24 cellular contexts compared by ENCODE assay signal in genomic region chr10:124245806-124246440, GRCh38.
DNase-seq lines count a peak whose midpoint lies in the region; ATAC-seq, FAIRE-seq and TF ChIP-seq lines count a peak whose summit lies in the region.
"Had no signal": no experiment of that assay in that cellular context is flagged by ENCODE, and none has a peak within 500 bp of the region (broad histone marks: within the 10 kb centered on the region; RNA-seq: fewer than 3 reads in every experiment).

No MANE protein-coding gene starts in this region.

- WGBS in liver, result 70% methylated on average over 11 of the region's 11 CpGs
- WGBS in HepG2 (ENCODE audit: low lambda C conversion rate), result 60% methylated on average over 1 of the region's 11 CpGs
- WGBS in right lobe of liver (ENCODE audit: insufficient coverage, low coverage, low lambda C conversion rate, missing lambda C conversion rate), result 58% methylated on average over 5 of the region's 11 CpGs
- WGBS in sigmoid colon, 2 donors, result 81 to 88% methylated on average over 11 of the region's 11 CpGs

- TF ChIP-seq CTCF in liver (IDR thresholded peaks at IDR 0.05; ENCODE audit: low read depth, low read length, missing input control) (no peak), HepG2 (CRISPR knock-in tag; IDR thresholded peaks at IDR 0.05) (no peak), right lobe of liver (IDR thresholded peaks at IDR 0.05) (no peak), sigmoid colon (IDR thresholded peaks at IDR 0.05) (no peak)

- H3K27me3 ChIP-seq in liver (ENCODE audit: control insufficient read depth in 4 of 4, insufficient read depth in 4 of 4, low read length in 3 of 4), result no peaks in the 10 kb centered on the region
- peaks cover 2 to 39% of the 10 kb centered on the region in 2 experiments; a peak in 3 of 5 replicates for H3K27me3 ChIP-seq in HepG2 (ENCODE audit: control insufficient read depth in 1 of 2, insufficient read depth in 2 of 2, low read length in 2 of 2)
- H3K27me3 ChIP-seq in right lobe of liver, result no peaks in the 10 kb centered on the region
- no peaks in the 10 kb centered on the region for H3K27me3 ChIP-seq in sigmoid colon
- H3K27me3 ChIP-seq: BE2C, SJSA1 had no signal

- H3K9me3 ChIP-seq in liver (ENCODE audit: control insufficient read depth in 4 of 4, low read length in 3 of 4) (no peaks in the 10 kb centered on the region), HepG2 (ENCODE audit: low read length) (no peaks in the 10 kb centered on the region), right lobe of liver (no peaks in the 10 kb centered on the region), sigmoid colon (no peaks in the 10 kb centered on the region)
- H3K9me3 ChIP-seq: BE2C, SJSA1 had no signal

- no peaks in the 10 kb centered on the region for H3K36me3 ChIP-seq in liver (ENCODE audit: control insufficient read depth in 4 of 4, insufficient read depth in 3 of 4, low read depth in 1 of 4, low read length in 3 of 4)
- no peaks in the 10 kb centered on the region for H3K36me3 ChIP-seq in HepG2 (replicated peaks in 1 of 2; ENCODE audit: control insufficient read depth in 1 of 2, insufficient read depth in 2 of 2, low read length in 2 of 2)
- no peaks in the 10 kb centered on the region for H3K36me3 ChIP-seq in right lobe of liver
- H3K36me3 ChIP-seq in sigmoid colon, result no peaks in the 10 kb centered on the region
- H3K36me3 ChIP-seq: BE2C, SJSA1 had no signal

- in situ Hi-C loops in HepG2 (cut with HindIII; ENCODE audit: extremely low pct_ligation_motif_present, low pct_unique_long_range_greater_than_20kb), result no loop called here

- BruUV-seq in HepG2 (replicated peaks; lab: Mats Ljungman, UMichigan), result no TSS peak

- ATAC-seq in HepG2 (no peak), right lobe of liver (peak; percentile 53 to 55 (median 55)), HG03439 (IDR thresholded peaks at IDR 0.05; ENCODE audit: unreplicated experiment) (no peak), HG02759 (IDR thresholded peaks at IDR 0.05; ENCODE audit: unreplicated experiment) (no peak)
- no peak for ATAC-seq in stimulated activated naive CD8-positive, alpha-beta T cell treated with anti-CD3 and anti-CD28 coated beads, Interleukin-15, Interleukin-2, amounts not matched to agents 100 U/mL and 50 U/mL, for 24 hours
- ATAC-seq: GM23338, Panc1 had no signal

- no peaks in the 10 kb centered on the region for H3K79me2 ChIP-seq in HepG2 (ENCODE audit: insufficient read depth, low read length)

- H3K9ac ChIP-seq in liver (ENCODE audit: low read depth in 1 of 2, low read length in 2 of 2) (no peak overlapping the region), HepG2 (ENCODE audit: insufficient read depth, low read depth, low read length) (no peak overlapping the region)

- H3K27ac ChIP-seq in liver (ENCODE audit: low read depth in 1 of 2, low read length in 2 of 2) (no peak overlapping the region), HepG2 (ENCODE audit: extremely low read length, insufficient read depth, low read length) (no peak overlapping the region), right lobe of liver (no peak overlapping the region), sigmoid colon (no peak overlapping the region)
- H3K27ac ChIP-seq: SJSA1 had no signal

- intact Hi-C loops in HepG2 (cut with micrococcal nuclease; ENCODE audit: unreplicated experiment) (no loop called here), right lobe of liver (cut with DNase I) (no loop called here), sigmoid colon (cut with DNase I) (no loop called here)

- no peak for FAIRE-seq in HepG2 (lab: Jason Lieb, UNC)
- FAIRE-seq: G401.6, GM12892 had no signal

- CTCF ChIA-PET in HepG2 (lab: Yijun Ruan, JAX; ENCODE audit: low intra/inter-chr PET ratio, low total read pairs), result no interaction called here

- no peak overlapping the region for H3K4me2 ChIP-seq in HepG2 (ENCODE audit: low read depth, low read length)
- H3K4me2 ChIP-seq: GM23338 had no signal

- H3K4me1 ChIP-seq in liver (ENCODE audit: control insufficient read depth in 4 of 4, insufficient read depth in 4 of 4, low read length in 3 of 4) (peaks cover 0 to 4% (median under 1%) of the 10 kb centered on the region in 4 donors), HepG2 (ENCODE audit: insufficient read depth, low read length) (peaks cover 8% of the 10 kb centered on the region; the same call in 1 of the 2 replicates), right lobe of liver (no peaks in the 10 kb centered on the region), sigmoid colon (no peaks in the 10 kb centered on the region)
- H3K4me1 ChIP-seq: SJSA1 had no signal

- H3K4me3 ChIP-seq in liver (ENCODE audit: low read depth in 1 of 3, low read length in 3 of 3), result no peak overlapping the region
- H3K4me3 ChIP-seq in HepG2 (replicated peaks in 1 of 3; ENCODE audit: insufficient read depth in 1 of 3, low read depth in 2 of 3, low read length in 3 of 3), result no peak overlapping the region
- H3K4me3 ChIP-seq in right lobe of liver, result no peak overlapping the region
- no peak overlapping the region for H3K4me3 ChIP-seq in sigmoid colon
- H3K4me3 ChIP-seq: GM23338, SJSA1 had no signal

- no peak overlapping the region for H2AFZ ChIP-seq in HepG2 (ENCODE audit: low read length)
- H2AFZ ChIP-seq: GM23338 had no signal

- TF ChIP-seq POLR2A in HepG2 (IDR thresholded peaks at IDR 0.05; ENCODE audit: insufficient read depth in 1 of 2, low read depth in 2 of 2, low read length in 2 of 2) (no peak), right lobe of liver (IDR thresholded peaks at IDR 0.05) (no peak), sigmoid colon (IDR thresholded peaks at IDR 0.05) (no peak)

- TF ChIP-seq EP300 in HepG2 (IDR thresholded peaks at IDR 0.05; ENCODE audit: low read depth in 2 of 2, low read length in 2 of 2), result no peak
- no peak for TF ChIP-seq EP300 in HepG2 (CRISPR knock-in tag; IDR thresholded peaks at IDR 0.05; ENCODE audit: borderline replicate concordance)
- no peak for TF ChIP-seq EP300 in sigmoid colon (IDR thresholded peaks at IDR 0.05)

- POLR2A ChIA-PET in HepG2 (lab: Yijun Ruan, JAX), result no interaction called here

- H4K20me1 ChIP-seq in HepG2 (ENCODE audit: insufficient read depth, low read length), result no peaks in the 10 kb centered on the region

- DNase-seq in HepG2 (ENCODE audit: low spot score) (no peak), right lobe of liver (peak in 1 of 3 donors; percentile 46), sigmoid colon (peak; percentile 58)
- no peak for DNase-seq in stimulated activated naive CD8-positive, alpha-beta T cell treated with anti-CD3 and anti-CD28 coated beads, Interleukin-15, Interleukin-2, amounts not matched to agents 100 U/mL and 50 U/mL, for 24 hours
- DNase-seq: BE2C; CD4-positive, CD25-positive, alpha-beta regulatory T cell; DMS 273 treated with DMSO at 0.1 percent for 48 hours; HCEC 1CT; KG1; NCI-H1105; NCI-H146; NCI-H2029; NCI-H226; NCI-H510A treated with DMSO at 0.1 percent for 48 hours; NCI-H748 treated with DMSO at 0.1 percent for 48 hours; NK-92 treated with Interleukin-12 subunit alpha and Interleukin-12 subunit beta, amount 100 ng/mL, for 24 hours had no signal

- no peak for TF ChIP-seq RAD21 in liver (IDR thresholded peaks at IDR 0.05)
- no peak for TF ChIP-seq RAD21 in HepG2 (CRISPR knock-in tag; IDR thresholded peaks at IDR 0.05)

TF ChIP-seq in liver, 16 proteins besides CTCF, POLR2A, EP300 and RAD21:
- TF ChIP-seq NR2F2 (IDR thresholded peaks at IDR 0.05) (peak; percentile 52), MAX (IDR thresholded peaks at IDR 0.05) (no peak)

TF ChIP-seq in HepG2, 621 proteins besides CTCF, POLR2A, EP300 and RAD21:
- no peak for TF ChIP-seq ETV5 (CRISPR knock-in tag; IDR thresholded peaks at IDR 0.05; ENCODE audit: borderline replicate concordance)
- no peak for TF ChIP-seq ZNF792 (CRISPR knock-in tag; IDR thresholded peaks at IDR 0.05)
- no peak for TF ChIP-seq ZBTB10 (CRISPR knock-in tag; IDR thresholded peaks at IDR 0.05; ENCODE audit: borderline replicate concordance)
- no peak for TF ChIP-seq ZNF841 (CRISPR knock-in tag; IDR thresholded peaks at IDR 0.05; ENCODE audit: borderline replicate concordance)
- no peak for TF ChIP-seq POLR2G (IDR thresholded peaks at IDR 0.05; ENCODE audit: low read depth, low read length)
- TF ChIP-seq ZFP36L1 (CRISPR knock-in tag; IDR thresholded peaks at IDR 0.05), result no peak
- no peak for TF ChIP-seq THAP7 (CRISPR knock-in tag; IDR thresholded peaks at IDR 0.05)
- TF ChIP-seq MED13 (CRISPR knock-in tag; IDR thresholded peaks at IDR 0.05), result no peak
- TF ChIP-seq ZC3H13 (CRISPR knock-in tag; IDR thresholded peaks at IDR 0.05), result no peak
- TF ChIP-seq FIP1L1 (IDR thresholded peaks at IDR 0.05; ENCODE audit: borderline replicate concordance, insufficient read depth, low read depth, low read length), result no peak
- no peak for TF ChIP-seq ATRX (CRISPR knock-in tag; IDR thresholded peaks at IDR 0.05; ENCODE audit: borderline replicate concordance)
- no peak for TF ChIP-seq SOX5 (CRISPR knock-in tag; IDR thresholded peaks at IDR 0.05; ENCODE audit: borderline replicate concordance)
- TF ChIP-seq SOX6 (IDR thresholded peaks at IDR 0.05), result no peak
- TF ChIP-seq SOX6 (CRISPR knock-in tag; IDR thresholded peaks at IDR 0.05), result no peak
- no peak for TF ChIP-seq ZMYM4 (CRISPR knock-in tag; IDR thresholded peaks at IDR 0.05)

Comparison
In these comparisons a context has a peak if more than half of its experiments do, and no peak if none do; other contexts are left out.
1. ATAC-seq: peak in right lobe of liver (4 of 4); none in HepG2 (single experiment), HG03439 (single experiment), stimulated activated naive CD8-positive, alpha-beta T cell treated with anti-CD3 and anti-CD28 coated beads, Interleukin-15, Interleukin-2, amounts not matched to agents 100 U/mL and 50 U/mL, for 24 hours (single experiment) and HG02759 (single experiment).